Comparison of ENCODE assay signal across 7 cellular contexts in genomic region chr1:1032428-1032827, GRCh38. TPM values are rescaled to one million over a fixed set of nuclear protein-coding genes. Genes with fewer than 3 reads are reported as not detected.
DNase-seq lines count a peak whose midpoint lies in the region; ATAC-seq and TF ChIP-seq lines count a peak whose summit lies in the region.

No MANE protein-coding gene starts in this region.

- peak overlapping the region; percentile 87 for H3K4me2 ChIP-seq in neural progenitor cell

- peak overlapping the region; percentile 58 for H3K4me3 ChIP-seq in neural progenitor cell

- no peak overlapping the region for H2AFZ ChIP-seq in neural progenitor cell (replicated peaks)

- peaks cover 11% of the 10 kb centered on the region for H3K4me1 Mint-ChIP-seq in neural progenitor cell

- DNase-seq in NCI-H1105 (lab: John Stamatoyannopoulos, UW) (peak; percentile 36), cerebellum (ENCODE audit: low spot score) (peak; percentile 24), neural progenitor cell (ENCODE audit: low spot score) (peak; percentile 68), islet precursor cell (no peak), NCI-H1092 treated with DMSO at 0.1 percent for 48 hours (lab: John Stamatoyannopoulos, UW) (no peak)

- H4K20me1 ChIP-seq in neural progenitor cell (ENCODE audit: low read depth) = peaks cover 60% of the 10 kb centered on the region

- no peak overlapping the region for H3K27ac ChIP-seq in neural progenitor cell

- peak overlapping the region; percentile 75 for H3K4me3 Mint-ChIP-seq in neural progenitor cell

- no peak for TF ChIP-seq CTCF in neural progenitor cell (IDR thresholded peaks at IDR 0.05)

- peaks cover 3% of the 10 kb centered on the region for H3K36me3 Mint-ChIP-seq in neural progenitor cell

- peaks cover 25% of the 10 kb centered on the region for H3F3A ChIP-seq in neural progenitor cell (ENCODE audit: low read depth)

- peak; percentile 19 for ATAC-seq in GM18909 (IDR thresholded peaks at IDR 0.05; ENCODE audit: poor library complexity, unreplicated experiment)
- ATAC-seq in GM19467 (IDR thresholded peaks at IDR 0.05; ENCODE audit: unreplicated experiment) = no peak

- H3K27me3 ChIP-seq in neural progenitor cell = peaks cover 14% of the 10 kb centered on the region

- H3K9me3 Mint-ChIP-seq in neural progenitor cell = peaks cover 2% of the 10 kb centered on the region

- no peaks in the 10 kb centered on the region for H3K9me3 ChIP-seq in neural progenitor cell (ENCODE audit: low read depth)

- H3K4me1 ChIP-seq in neural progenitor cell = peaks cover 16% of the 10 kb centered on the region

- peaks cover 8% of the 10 kb centered on the region for H3K79me2 ChIP-seq in neural progenitor cell (ENCODE audit: low read depth)

- no peaks in the 10 kb centered on the region for H3K36me3 ChIP-seq in neural progenitor cell

- H3K27me3 Mint-ChIP-seq in neural progenitor cell (ENCODE audit: insufficient read depth, low read depth) = peaks cover 7% of the 10 kb centered on the region

- H3K9ac ChIP-seq in neural progenitor cell = no peak overlapping the region

- H3K27ac Mint-ChIP-seq in neural progenitor cell = peak overlapping the region; percentile 58

RNA-seq across cellular contexts. Expression of gene AGRN, which starts 12.5 kb away (rescaled TPM):
- total RNA-seq in cerebellum = 71.5 TPM
- 34.1 and 142 TPM in 2 replicates for total RNA-seq in neural progenitor cell (ENCODE audit: low replicate concordance)

RNA-seq across cellular contexts. Expression of gene ISG15, which starts 19.1 kb away (rescaled TPM):
- 10.3 TPM for total RNA-seq in cerebellum
- total RNA-seq in neural progenitor cell (ENCODE audit: low replicate concordance) = 22.4 and 33.6 TPM in 2 replicates

RNA-seq across cellular contexts. Expression of gene HES4, which starts 32.5 kb away (rescaled TPM):
- total RNA-seq in cerebellum (14.9 TPM), neural progenitor cell (ENCODE audit: low replicate concordance) (7.6 and 35.7 TPM in 2 replicates)

RNA-seq across cellular contexts. Expression of gene RNF223, which starts 41.7 kb away (rescaled TPM):
- total RNA-seq in cerebellum (not detected), neural progenitor cell (ENCODE audit: low replicate concordance) (not detected in 2 replicates)

RNA-seq across cellular contexts. Expression of gene PERM1, which starts 50.5 kb away (rescaled TPM):
- 0.18 TPM for total RNA-seq in cerebellum
- not detected in 2 replicates for total RNA-seq in neural progenitor cell (ENCODE audit: low replicate concordance)

Comparison
In these comparisons a context has a peak if more than half of its experiments do, and no peak if none do; other contexts are left out.
1. DNase-seq: peak in NCI-H1105 (single experiment), cerebellum (single experiment) and neural progenitor cell (single experiment); none in islet precursor cell (single experiment) and NCI-H1092 treated with DMSO at 0.1 percent for 48 hours (single experiment).